In the genomic region with DNA sequence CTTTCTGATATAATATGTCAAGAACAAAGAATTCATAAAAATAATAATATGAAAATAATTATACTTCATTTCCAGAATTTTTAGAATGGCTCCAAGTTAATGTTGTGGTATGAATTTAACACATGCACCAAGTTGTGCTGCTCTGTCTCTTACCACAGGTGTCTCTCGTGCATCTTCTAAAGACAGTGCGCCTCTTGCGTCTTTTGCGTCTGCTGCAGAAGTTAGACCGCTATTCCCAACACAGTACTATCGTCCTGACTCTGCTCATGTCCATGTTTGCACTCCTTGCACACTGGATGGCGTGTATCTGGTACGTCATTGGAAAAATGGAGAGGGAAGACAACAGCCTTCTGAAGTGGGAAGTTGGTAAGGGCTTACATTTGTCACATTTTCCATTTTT, we compare ENCODE assay signal across 28 cellular contexts.
"Had no signal": no experiment of that assay in that cellular context is flagged by ENCODE, and none has a peak within 500 bp of the region (broad histone marks: within the 10 kb centered on the region; RNA-seq: fewer than 3 reads in every experiment).

No MANE protein-coding gene starts in this region.

- H3K9me3 Mint-ChIP-seq: memory B cell had no signal

- H3K27me3 ChIP-seq: esophagus muscularis mucosa, foreskin keratinocyte, gastroesophageal sphincter, heart left ventricle, hepatocyte, neutrophil, right lobe of liver, stomach, testis, tibial artery, upper lobe of right lung, uterus had no signal

- H3K79me2 ChIP-seq: hepatocyte, parathyroid adenoma had no signal

- H2AFZ ChIP-seq: hepatocyte, parathyroid adenoma had no signal

- DNase-seq: dermis blood vessel endothelial cell; effector memory CD4-positive, alpha-beta T cell; foreskin keratinocyte; heart left ventricle; kidney; natural killer cell; small intestine; stimulated activated CD4-positive, alpha-beta T cell treated with anti-CD3 and anti-CD28 coated beads, Interleukin-15, amount 100 ng/mL, for 24 hours; stimulated activated CD4-positive, alpha-beta T cell treated with anti-CD3 and anti-CD28 coated beads, Interleukin-4, amount 100 ng/mL, for 1 hour; stimulated activated CD8-positive, alpha-beta memory T cell treated with anti-CD3 and anti-CD28 coated beads, Interleukin-4, amount 100 ng/mL, for 48 hours; stimulated activated naive CD4-positive, alpha-beta T cell treated with Interleukin-2 at 50 U/mL for 16 hours; stomach; testis; tibial artery; upper lobe of right lung; uterus had no signal

- H3K4me1 ChIP-seq: esophagus muscularis mucosa, foreskin keratinocyte, gastroesophageal sphincter, heart left ventricle, parathyroid adenoma, right lobe of liver, stomach, testis, tibial artery, upper lobe of right lung, uterus had no signal

- H3K9me3 ChIP-seq: esophagus muscularis mucosa, gastroesophageal sphincter, heart left ventricle, neutrophil, right lobe of liver, stomach, testis, tibial artery, upper lobe of right lung, uterus had no signal

- ATAC-seq: foreskin keratinocyte, gastroesophageal sphincter, heart left ventricle, left lobe of liver, natural killer cell, right lobe of liver, upper lobe of right lung had no signal

- H3K9ac ChIP-seq: parathyroid adenoma had no signal

- H3K27ac ChIP-seq: coronary artery, esophagus muscularis mucosa, foreskin keratinocyte, gastroesophageal sphincter, heart left ventricle, hepatocyte, neutrophil, parathyroid adenoma, right lobe of liver, stomach, testis, tibial artery, upper lobe of right lung, uterus had no signal

- H3K27ac Mint-ChIP-seq: natural killer cell, progenitor cell of endocrine pancreas had no signal

- H3K4me2 ChIP-seq: hepatocyte had no signal

- H3K27me3 Mint-ChIP-seq: memory B cell, progenitor cell of endocrine pancreas had no signal

- H3K4me3 Mint-ChIP-seq: memory B cell, natural killer cell had no signal

- H3K4me3 ChIP-seq: coronary artery, esophagus muscularis mucosa, gastroesophageal sphincter, heart left ventricle, hepatocyte, lung, right lobe of liver, stomach, testis, tibial artery, upper lobe of right lung, uterus had no signal

- H3K36me3 Mint-ChIP-seq: natural killer cell had no signal

- H3K36me3 ChIP-seq: esophagus muscularis mucosa, gastroesophageal sphincter, heart left ventricle, neutrophil, right lobe of liver, stomach, tibial artery, upper lobe of right lung, uterus had no signal

- FAIRE-seq: endothelial cell of umbilical vein, kidney, small intestine had no signal

- H3K4me1 Mint-ChIP-seq: natural killer cell had no signal
